Comparison of ENCODE assay signal across 8 cellular contexts in genomic region chr2:23384551-23385349, GRCh38. TPM values are rescaled to one million over a fixed set of nuclear protein-coding genes. Genes with fewer than 3 reads are reported as not detected.
A peak's percentile ranks its signal among the peaks of the same experiment; 100 is the strongest.
DNase-seq lines count a peak whose midpoint lies in the region; ATAC-seq and TF ChIP-seq lines count a peak whose summit lies in the region.

TSS of gene KLHL29 (plus strand) at chr2:23385179. CDS start at chr2:23562197, 177,018 bp downstream.

- H3K9ac ChIP-seq in HCT116 (ENCODE audit: low read length): peak within 1 kb of the TSS; percentile 67

- H3K27ac ChIP-seq in HCT116 (ENCODE audit: low read depth, low read length): peak within 1 kb of the TSS; percentile 52

- RAD21 ChIA-PET in HCT116 (lab: Charles Lee; ENCODE audit: low non-redundant PET in 1 of 2, low total read pairs in 2 of 2, uncharacterized antibody in 2 of 2, unreplicated experiment in 2 of 2): no interaction called here

- DNase-seq in GM13977 (ENCODE audit: low spot score) (peak; percentile 96), HCT116 (ENCODE audit: low read depth, low spot score) (no peak), NCI-H1048 (lab: John Stamatoyannopoulos, UW) (peak; percentile 2), cerebellum (ENCODE audit: low spot score) (peak; percentile 95), kidney tubule cell (ENCODE audit: low spot score) (peak; percentile 85), GDM1 (lab: John Stamatoyannopoulos, UW) (no peak)
- DNase-seq in activated CD4-positive, alpha-beta T cell treated with anti-CD3 and anti-CD28 coated beads for 1 hour: peak; percentile 70
- DNase-seq in stimulated activated CD4-positive, alpha-beta T cell treated with anti-CD3 and anti-CD28 coated beads, Interleukin-1b, Interleukin-23, amount 100 ng/mL, for 4 hours (ENCODE audit: low read depth in 2 of 2): peak; percentile 62 to 77

- in situ Hi-C loops in GM13977 (cut with MboI; ENCODE audit: low pct_unique_long_range_greater_than_20kb, low sequenced_read_pairs, unreplicated experiment): no loop called here

- no peak for TF ChIP-seq RAD21 in HCT116 (IDR thresholded peaks at IDR 0.05; ENCODE audit: low read depth)

- H3K79me2 ChIP-seq in HCT116 (ENCODE audit: insufficient read depth, low read length): peaks cover 39% of the 10 kb centered on the region

- H4K20me1 ChIP-seq in HCT116 (ENCODE audit: insufficient read depth): no peaks in the 10 kb centered on the region

- H3K4me1 ChIP-seq in HCT116 (ENCODE audit: control insufficient read depth in 1 of 2, insufficient read depth in 2 of 2, low read length in 2 of 2): peaks cover 13 to 45% of the 10 kb centered on the region in 2 experiments; a peak in 3 of 4 replicates

- TF ChIP-seq CTCF in GM13977 (IDR thresholded peaks at IDR 0.05; ENCODE audit: extremely low read depth, insufficient read depth, missing control alignments) (no peak), HCT116 (IDR thresholded peaks at IDR 0.05 in 2 of 3, conservative IDR thresholded peaks at IDR 0.05 in 1 of 3; ENCODE audit: borderline replicate concordance in 1 of 3, insufficient read depth in 1 of 3, low read depth in 2 of 3, low read length in 2 of 3) (no peak)

- no peak within 1 kb of the TSS for H2AFZ ChIP-seq in HCT116 (ENCODE audit: low read depth, low read length, poor library complexity, severe bottlenecking)

- H3K9me3 ChIP-seq in HCT116 (ENCODE audit: control insufficient read depth in 1 of 2, insufficient read depth in 1 of 2, low read depth in 1 of 2, low read length in 2 of 2): no peaks in the 10 kb centered on the region

- H3K9me2 ChIP-seq in HCT116 (ENCODE audit: insufficient read depth): no peaks in the 10 kb centered on the region

- H3K36me3 ChIP-seq in HCT116 (ENCODE audit: control insufficient read depth in 1 of 2, insufficient read depth in 2 of 2, low read length in 2 of 2): no peaks in the 10 kb centered on the region

- H3K4me3 ChIP-seq in HCT116 (replicated peaks in 1 of 2; ENCODE audit: low read depth in 1 of 2, low read length in 2 of 2): peak within 1 kb of the TSS; percentile 65 to 72

- H3K27me3 ChIP-seq in HCT116 (ENCODE audit: insufficient read depth, low read length): no peaks in the 10 kb centered on the region

- TF ChIP-seq POLR2A in HCT116 (IDR thresholded peaks at IDR 0.05; ENCODE audit: borderline replicate concordance, extremely low read depth, insufficient read depth, insufficient read length): peak; percentile 68

- POLR2A ChIA-PET in HCT116 (lab: Charles Lee): interaction anchor here (0.7 to 0.9 kb wide), 2 partner anchors 9 to 21 kb away, joined by 3 to 4 read pairs; no protein-coding TSS in a partner anchor

- peak; percentile 73 for ATAC-seq in HCT116

- peak within 1 kb of the TSS; percentile 91 for H3K4me2 ChIP-seq in HCT116 (ENCODE audit: low read length)

- CTCF ChIA-PET in HCT116 (lab: Charles Lee): no interaction called here

- intact Hi-C loops in HCT116 (cut with micrococcal nuclease): no loop called here

- no TSS peak for BruUV-seq in HCT116 (replicated peaks; lab: Mats Ljungman, UMichigan)

TF ChIP-seq in HCT116, 20 proteins besides CTCF, POLR2A, EP300 and RAD21:
- TF ChIP-seq CBX3 (IDR thresholded peaks at IDR 0.05; ENCODE audit: low read depth) (no peak), JUND (IDR thresholded peaks at IDR 0.05) (no peak), ATF3 (IDR thresholded peaks at IDR 0.05) (no peak), ZBTB33 (IDR thresholded peaks at IDR 0.05; ENCODE audit: extremely low read depth, insufficient replicate concordance, low read length) (no peak), ZFX (IDR thresholded peaks at IDR 0.05) (peak; percentile 52), ELF1 (IDR thresholded peaks at IDR 0.05; ENCODE audit: borderline replicate concordance, low read depth) (no peak), CEBPB (IDR thresholded peaks at IDR 0.05; ENCODE audit: low read depth) (no peak), SIN3A (IDR thresholded peaks at IDR 0.05; ENCODE audit: low read depth) (no peak), SRF (IDR thresholded peaks at IDR 0.05; ENCODE audit: low read depth) (no peak), POLR2AphosphoS5 (IDR thresholded peaks at IDR 0.05; ENCODE audit: low read depth, low read length) (peak; percentile 86), EZH2 (IDR thresholded peaks at IDR 0.05) (no peak)
TF ChIP-seq in HCT116: peak in this region for 2.

RNA-seq across cellular contexts. Expression of gene KLHL29, which starts in this region (rescaled TPM):
- total RNA-seq in HCT116 (2021; ENCODE audit: unreplicated experiment): 16.7 TPM
- 13.5 and 18.3 TPM in 2 replicates for polyA plus RNA-seq in HCT116 (2012)
- total RNA-seq in cerebellum: 34.0 TPM

Comparison
In these comparisons a context has a peak if more than half of its experiments do, and no peak if none do; other contexts are left out.
1. DNase-seq: peak in GM13977 (single experiment), NCI-H1048 (single experiment), activated CD4-positive, alpha-beta T cell treated with anti-CD3 and anti-CD28 coated beads for 1 hour (single experiment), cerebellum (single experiment), kidney tubule cell (single experiment) and stimulated activated CD4-positive, alpha-beta T cell treated with anti-CD3 and anti-CD28 coated beads, Interleukin-1b, Interleukin-23, amount 100 ng/mL, for 4 hours (2 of 2); none in HCT116 (single experiment) and GDM1 (single experiment).